34 cellular contexts compared by ENCODE assay signal in genomic region chr7:64465551-64465950, GRCh38.
"Had no signal": no experiment of that assay in that cellular context is flagged by ENCODE, and none has a peak within 500 bp of the region (broad histone marks: within the 10 kb centered on the region; RNA-seq: fewer than 3 reads in every experiment).

No MANE protein-coding gene starts in this region.

- H3K27ac ChIP-seq: KMS-11 had no signal

- H3K9ac ChIP-seq: KMS-11 had no signal

- DNase-seq: Karpas-422, Kasumi-1, MG63, MM.1S, MV-4-11, NCI-H1048, NCI-H1092, NCI-H1092 treated with DMSO at 0.1 percent for 48 hours, NCI-H1105, NCI-H1105 treated with DMSO at 0.1 percent for 48 hours, NCI-H1417, NCI-H1417 treated with DMSO at 0.1 percent for 48 hours, NCI-H1436, NCI-H1436 treated with DMSO at 0.1 percent for 48 hours, NCI-H146, NCI-H1694, NCI-H1694 treated with DMSO at 0.1 percent for 48 hours, NCI-H187, NCI-H187 treated with DMSO at 0.1 percent for 48 hours, NCI-H1930, NCI-H2029, NCI-H2029 treated with DMSO at 0.1 percent for 48 hours, NCI-H2081, NCI-H2081 treated with DMSO at 0.1 percent for 48 hours, NCI-H2107, NCI-H2171, NCI-H2171 treated with DMSO at 0.1 percent for 48 hours, NCI-H2227 treated with DMSO at 0.1 percent for 48 hours, NCI-H226, NCI-H345, NCI-H446, NCI-H446 treated with DMSO at 0.1 percent for 48 hours, NCI-H510A had no signal

- H3K4me3 ChIP-seq: MG63 had no signal

- H3K36me3 ChIP-seq: MG63 had no signal

- H3K27me3 ChIP-seq: MG63 had no signal

- H3K9me3 ChIP-seq: MG63 had no signal

- H3K4me2 ChIP-seq: KMS-11 had no signal
